14 cellular contexts compared by ENCODE assay signal in genomic region chr2:127623388-127624320, GRCh38. TPM values are rescaled to one million over a fixed set of nuclear protein-coding genes. Genes with fewer than 3 reads are reported as not detected.
DNase-seq lines count a peak whose midpoint lies in the region; ATAC-seq, FAIRE-seq and TF ChIP-seq lines count a peak whose summit lies in the region.
"Had no signal": no experiment of that assay in that cellular context is flagged by ENCODE, and none has a peak within 500 bp of the region (broad histone marks: within the 10 kb centered on the region; RNA-seq: fewer than 3 reads in every experiment).

No MANE protein-coding gene starts in this region.

- no peaks in the 10 kb centered on the region for H3K27me3 ChIP-seq in skeletal muscle satellite cell (ENCODE audit: control insufficient read depth, insufficient read depth, low read length)
- H3K27me3 ChIP-seq in small intestine (ENCODE audit: control insufficient read depth in 2 of 2, insufficient read depth in 2 of 2, low read length in 2 of 2) = no peaks in the 10 kb centered on the region
- H3K27me3 ChIP-seq: SJCRH30 had no signal

- H3K4me1 ChIP-seq in skeletal muscle satellite cell (ENCODE audit: control insufficient read depth, insufficient read depth, low read length) = peaks cover 14% of the 10 kb centered on the region
- H3K4me1 ChIP-seq in small intestine (ENCODE audit: control insufficient read depth in 2 of 2, insufficient read depth in 1 of 2, low read depth in 1 of 2, low read length in 1 of 2) = no peaks in the 10 kb centered on the region
- H3K4me1 ChIP-seq: SJCRH30 had no signal

- H3K4me3 Mint-ChIP-seq in activated CD4-positive, alpha-beta T cell treated with anti-CD3 and anti-CD28 coated beads for 36 hours = no peak overlapping the region

- no peak for ATAC-seq in activated CD4-positive, alpha-beta T cell treated with anti-CD3 and anti-CD28 coated beads for 36 hours
- no peak for ATAC-seq in HG03159 (IDR thresholded peaks at IDR 0.05; ENCODE audit: unreplicated experiment)
- no peak for ATAC-seq in HG03378 (IDR thresholded peaks at IDR 0.05; ENCODE audit: unreplicated experiment)
- ATAC-seq: heart left ventricle had no signal

- CTCF ChIA-PET in activated CD4-positive, alpha-beta T cell treated with anti-CD3 and anti-CD28 coated beads for 36 hours (lab: Charles Lee) = interaction anchor here (0.7 kb wide), 1 partner anchor 13 kb away, joined by 3 read pairs; no protein-coding TSS in a partner anchor

- intact Hi-C loops in activated CD4-positive, alpha-beta T cell treated with anti-CD3 and anti-CD28 coated beads for 36 hours (cut with DNase I, micrococcal nuclease) = no loop called here

- H3K9me3 Mint-ChIP-seq in activated CD4-positive, alpha-beta T cell treated with anti-CD3 and anti-CD28 coated beads for 36 hours (ENCODE audit: low read depth) = no peaks in the 10 kb centered on the region

- no peak for FAIRE-seq in small intestine (lab: Jason Lieb, UNC)
- FAIRE-seq: GM19239 had no signal

- H3K9me3 ChIP-seq in skeletal muscle satellite cell (replicated peaks; ENCODE audit: low read length) = no peaks in the 10 kb centered on the region
- H3K9me3 ChIP-seq in small intestine (ENCODE audit: control insufficient read depth, low read depth) = no peaks in the 10 kb centered on the region
- H3K9me3 ChIP-seq: heart left ventricle, SJCRH30 had no signal

- H3K36me3 Mint-ChIP-seq in activated CD4-positive, alpha-beta T cell treated with anti-CD3 and anti-CD28 coated beads for 36 hours (ENCODE audit: low read depth) = no peaks in the 10 kb centered on the region

- peak; percentile 6 for DNase-seq in activated CD4-positive, alpha-beta T cell treated with anti-CD3 and anti-CD28 coated beads for 36 hours
- no peak for DNase-seq in activated CD4-positive, alpha-beta T cell treated with anti-CD3 and anti-CD28 coated beads for 1 hour
- DNase-seq in NCI-H226 = peak; percentile 20
- peak; percentile 69 for DNase-seq in coronary artery (ENCODE audit: low spot score)
- no peak for DNase-seq in small intestine
- DNase-seq: central memory CD4-positive, alpha-beta T cell; NCI-H1105 treated with DMSO at 0.1 percent for 48 hours; SJCRH30 had no signal

- H3K9ac ChIP-seq in skeletal muscle satellite cell (ENCODE audit: low read depth, low read length) = no peak overlapping the region

- POLR2A ChIA-PET in activated CD4-positive, alpha-beta T cell treated with anti-CD3 and anti-CD28 coated beads for 36 hours (lab: Charles Lee) = no interaction called here

- WGBS in small intestine, 3 donors = 90 to 92% (median 90%) methylated on average over 33 to 38 of the region's 38 CpGs

- TF ChIP-seq CTCF in coronary artery (IDR thresholded peaks at IDR 0.05) = no peak

- H3K4me1 Mint-ChIP-seq in activated CD4-positive, alpha-beta T cell treated with anti-CD3 and anti-CD28 coated beads for 36 hours = peaks cover 1% of the 10 kb centered on the region

- H3K4me3 ChIP-seq in coronary artery (no peak overlapping the region), skeletal muscle satellite cell (ENCODE audit: low read length) (no peak overlapping the region), small intestine (ENCODE audit: low read depth in 1 of 2, low read length in 2 of 2) (no peak overlapping the region)
- H3K4me3 ChIP-seq: heart left ventricle, SJCRH30 had no signal

- H3K4me2 ChIP-seq in skeletal muscle satellite cell (ENCODE audit: low read length) = peak overlapping the region; percentile 2

- H3K36me3 ChIP-seq in skeletal muscle satellite cell (ENCODE audit: insufficient read depth, low read length) (peaks cover 13% of the 10 kb centered on the region), small intestine (ENCODE audit: control insufficient read depth in 2 of 2, insufficient read depth in 2 of 2, low read length in 2 of 2) (peaks cover 0 to 33% of the 10 kb centered on the region in 2 donors)
- H3K36me3 ChIP-seq: heart left ventricle, SJCRH30 had no signal

- H3K27me3 Mint-ChIP-seq in activated CD4-positive, alpha-beta T cell treated with anti-CD3 and anti-CD28 coated beads for 36 hours = no peaks in the 10 kb centered on the region

- H3K27ac ChIP-seq in coronary artery (no peak overlapping the region), small intestine (ENCODE audit: low read depth in 1 of 2, low read length in 1 of 2) (no peak overlapping the region)
- H3K27ac ChIP-seq: heart left ventricle, SJCRH30 had no signal

- H3K27ac Mint-ChIP-seq in activated CD4-positive, alpha-beta T cell treated with anti-CD3 and anti-CD28 coated beads for 36 hours = no peak overlapping the region

RNA-seq across cellular contexts. Expression of gene GPR17, which starts 22.3 kb away (rescaled TPM):
- not detected for total RNA-seq in activated CD4-positive, alpha-beta T cell treated with anti-CD3 and anti-CD28 coated beads for 36 hours
- not detected in 2 replicates for total RNA-seq in skeletal muscle satellite cell (2012; rRNA removed)
- polyA plus RNA-seq in small intestine = under 1 TPM in 1 of 3 donors, not detected in 2; 0.18 TPM
- total RNA-seq: activated CD8-positive, alpha-beta memory T cell treated with anti-CD3 and anti-CD28 coated beads for 36 hours; SJCRH30 had no signal

RNA-seq across cellular contexts. Expression of gene LIMS2, which starts 51.7 kb away (rescaled TPM):
- total RNA-seq in activated CD4-positive, alpha-beta T cell treated with anti-CD3 and anti-CD28 coated beads for 36 hours = 10 to 100 TPM; 16.4 to 19.3 TPM
- under 0.01 and 1.7 TPM in 2 replicates for total RNA-seq in skeletal muscle satellite cell (2012; rRNA removed)
- 10 to 100 TPM in 2 of 3 donors, 1 to 10 TPM in 1; 2.2 to 39.5 (median 10.8) TPM for polyA plus RNA-seq in small intestine

Comparison
In these comparisons a context has a peak if more than half of its experiments do, and no peak if none do; other contexts are left out.
1. DNase-seq: peak in activated CD4-positive, alpha-beta T cell treated with anti-CD3 and anti-CD28 coated beads for 36 hours (single experiment), NCI-H226 (single experiment) and coronary artery (single experiment); none in activated CD4-positive, alpha-beta T cell treated with anti-CD3 and anti-CD28 coated beads for 1 hour (single experiment) and small intestine (single experiment).